Comparison of ENCODE assay signal across 14 cellular contexts in genomic region chr2:133506962-133507361, GRCh38.
DNase-seq lines count a peak whose midpoint lies in the region; ATAC-seq and TF ChIP-seq lines count a peak whose summit lies in the region.
"Had no signal": no experiment of that assay in that cellular context is flagged by ENCODE, and none has a peak within 500 bp of the region (broad histone marks: within the 10 kb centered on the region; RNA-seq: fewer than 3 reads in every experiment).

No MANE protein-coding gene starts in this region.

- no peak overlapping the region for H3K4me3 ChIP-seq in thyroid gland (replicated peaks in 1 of 3)

- intact Hi-C loops in thyroid gland (cut with DNase I) = no loop called here

- H3K4me1 Mint-ChIP-seq in brain = peaks cover 75% of the 10 kb centered on the region

- no peak overlapping the region for H3K4me3 Mint-ChIP-seq in brain

- no peaks in the 10 kb centered on the region for H3K27me3 ChIP-seq in thyroid gland

- WGBS in thyroid gland, 2 donors = 53 to 63% methylated on average over 5 of the region's 5 CpGs

- ATAC-seq in GM21786 (IDR thresholded peaks at IDR 0.05; ENCODE audit: unreplicated experiment) = no peak
- no peak for ATAC-seq in HG03097 (IDR thresholded peaks at IDR 0.05; ENCODE audit: low FRiP score, unreplicated experiment)
- ATAC-seq in stimulated activated naive CD8-positive, alpha-beta T cell treated with anti-CD3 and anti-CD28 coated beads, Interleukin-15, Interleukin-2, amounts not matched to agents 100 U/mL and 50 U/mL, for 24 hours = no peak

- peak overlapping the region; percentile 3 to 96 (median 42) for H3K27ac Mint-ChIP-seq in brain

- no peaks in the 10 kb centered on the region for H3K9me3 ChIP-seq in thyroid gland
- H3K9me3 ChIP-seq: Caco-2 had no signal

- no peaks in the 10 kb centered on the region for H3K36me3 ChIP-seq in thyroid gland

- H3K4me1 ChIP-seq in thyroid gland = peaks cover 9% of the 10 kb centered on the region in 2 donors

- peaks cover 0 to 2% (median 0%) of the 10 kb centered on the region in 5 experiments for H3K9me3 Mint-ChIP-seq in brain

- DNase-seq in NCI-H345 (lab: John Stamatoyannopoulos, UW) (peak; percentile 42), NCI-H345 treated with DMSO at 0.1 percent for 48 hours (lab: John Stamatoyannopoulos, UW; ENCODE audit: unreplicated experiment) (no peak), NCI-H2029 treated with DMSO at 0.1 percent for 48 hours (lab: John Stamatoyannopoulos, UW) (peak; percentile 69), thyroid gland (peak; percentile 5 to 11)
- no peak for DNase-seq in stimulated activated naive CD8-positive, alpha-beta T cell treated with anti-CD3 and anti-CD28 coated beads, Interleukin-15, Interleukin-2, amounts not matched to agents 100 U/mL and 50 U/mL, for 24 hours
- DNase-seq: Caco-2, GDM1, KBM-7, NCI-H1105, NCI-H187 treated with DMSO at 0.1 percent for 48 hours, NCI-H774 had no signal

- no peaks in the 10 kb centered on the region for H3K36me3 Mint-ChIP-seq in brain

- no peak for TF ChIP-seq POLR2A in thyroid gland (IDR thresholded peaks at IDR 0.05)

- no peak overlapping the region for H3K27ac ChIP-seq in thyroid gland

- no peak for TF ChIP-seq CTCF in brain (conservative IDR thresholded peaks at IDR 0.05)
- TF ChIP-seq CTCF in thyroid gland (IDR thresholded peaks at IDR 0.05) = no peak

- no peaks in the 10 kb centered on the region for H3K27me3 Mint-ChIP-seq in brain

Comparison
In these comparisons a context has a peak if more than half of its experiments do, and no peak if none do; other contexts are left out.
1. DNase-seq: peak in NCI-H345 (single experiment), NCI-H2029 treated with DMSO at 0.1 percent for 48 hours (single experiment) and thyroid gland (2 of 2); none in NCI-H345 treated with DMSO at 0.1 percent for 48 hours (single experiment) and stimulated activated naive CD8-positive, alpha-beta T cell treated with anti-CD3 and anti-CD28 coated beads, Interleukin-15, Interleukin-2, amounts not matched to agents 100 U/mL and 50 U/mL, for 24 hours (single experiment).